ENCODE assay signal across 8 cellular contexts in the genomic region with DNA sequence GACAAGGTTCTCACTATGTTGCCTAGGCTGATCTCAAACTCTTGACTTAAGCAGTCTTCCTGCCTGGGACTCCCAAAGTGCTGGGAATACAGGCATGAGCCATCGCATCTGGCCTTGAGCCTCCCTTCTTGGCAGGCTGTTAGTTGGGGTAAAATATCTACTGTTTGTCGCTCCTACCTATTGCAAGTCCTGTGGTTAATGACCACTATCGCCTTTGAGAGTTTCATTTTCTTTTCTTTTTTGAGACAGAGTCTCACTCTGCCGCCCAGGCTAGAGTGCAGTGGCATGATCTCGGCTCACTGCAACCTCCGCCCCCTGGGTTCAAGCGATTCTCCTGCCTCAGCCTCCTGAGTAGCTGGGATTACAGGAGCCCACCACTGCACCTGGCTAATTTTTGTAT.
A peak's percentile ranks its signal among the peaks of the same experiment; 100 is the strongest.
DNase-seq lines count a peak whose midpoint lies in the region; ATAC-seq and TF ChIP-seq lines count a peak whose summit lies in the region.
"Not testable (repeated sequence)": the region's sequence is repeated elsewhere in the genome, so short reads cannot be mapped to it uniquely, and the experiment has no call there.

No MANE protein-coding gene starts in this region.

- peak overlapping the region; percentile 32; the same call in 1 of the 2 replicates for H3K27ac ChIP-seq in Panc1 (ENCODE audit: low read length)

- CTCF ChIA-PET in Calu3 (lab: Charles Lee), result interaction anchor here (2.0 to 2.6 kb wide), 4 partner anchors 35 to 100 kb away, joined by 12 to 43 read pairs (median 18); no protein-coding TSS in a partner anchor
- CTCF ChIA-PET in Panc1 (lab: Charles Lee), result not testable (repeated sequence)

- H3K27me3 ChIP-seq in Panc1 (ENCODE audit: control insufficient read depth, insufficient read depth, low read length), result not testable (repeated sequence)

- H3K9me3 ChIP-seq in Panc1 (ENCODE audit: control insufficient read depth, insufficient read depth, low read depth, low read length), result not testable (repeated sequence)

- in situ Hi-C loops in Panc1 (cut with HindIII; ENCODE audit: low pct_unique_long_range_greater_than_20kb, low sequenced_read_pairs), result not testable (repeated sequence)

- peak; percentile 65 for ATAC-seq in GM19023 (IDR thresholded peaks at IDR 0.05; ENCODE audit: unreplicated experiment)
- peak; percentile 56 for ATAC-seq in GM21447 (IDR thresholded peaks at IDR 0.05; ENCODE audit: unreplicated experiment)
- peak; percentile 80 for ATAC-seq in HG02852 (IDR thresholded peaks at IDR 0.05; ENCODE audit: unreplicated experiment)
- peak; percentile 68 for ATAC-seq in HG03280 (IDR thresholded peaks at IDR 0.05; ENCODE audit: unreplicated experiment)
- not testable (repeated sequence) for ATAC-seq in Panc1; activated naive CD8-positive, alpha-beta T cell treated with anti-CD3 and anti-CD28 coated beads, Interleukin-2, amount 50 U/mL, for 24 hours; naive thymus-derived CD8-positive, alpha-beta T cell

- not testable (repeated sequence) for H3K4me3 ChIP-seq in Panc1 (ENCODE audit: low read depth in 2 of 2, low read length in 2 of 2)

- not testable (repeated sequence) for H3K36me3 ChIP-seq in Panc1 (ENCODE audit: control insufficient read depth, insufficient read depth, low read length)

- DNase-seq in Calu3; Panc1 (ENCODE audit: low read depth, low spot score); activated naive CD8-positive, alpha-beta T cell treated with anti-CD3 and anti-CD28 coated beads, Interleukin-2, amount 50 U/mL, for 24 hours: not testable (repeated sequence)
- DNase-seq in naive thymus-derived CD8-positive, alpha-beta T cell, result peak in 1 of 10 donors; percentile 21

- H3K27me3 Mint-ChIP-seq in Calu3 (ENCODE audit: unreplicated experiment); activated naive CD8-positive, alpha-beta T cell treated with anti-CD3 and anti-CD28 coated beads, Interleukin-2, amount 50 U/mL, for 24 hours; naive thymus-derived CD8-positive, alpha-beta T cell: not testable (repeated sequence)

- POLR2A ChIA-PET in Panc1 (lab: Charles Lee); naive thymus-derived CD8-positive, alpha-beta T cell (lab: Charles Lee): not testable (repeated sequence)

- peaks cover 45% of the 10 kb centered on the region for H3K4me1 Mint-ChIP-seq in Calu3 (ENCODE audit: low read depth, unreplicated experiment)
- peaks cover 26% of the 10 kb centered on the region for H3K4me1 Mint-ChIP-seq in activated naive CD8-positive, alpha-beta T cell treated with anti-CD3 and anti-CD28 coated beads, Interleukin-2, amount 50 U/mL, for 24 hours
- peaks cover 0 to 23% (median 6%) of the 10 kb centered on the region in 4 donors for H3K4me1 Mint-ChIP-seq in naive thymus-derived CD8-positive, alpha-beta T cell

- H3K4me1 ChIP-seq in Panc1 (ENCODE audit: control insufficient read depth, insufficient read depth, low read length), result peaks cover 26% of the 10 kb centered on the region

- not testable (repeated sequence) for H3K9me3 Mint-ChIP-seq in Calu3 (ENCODE audit: low read depth, unreplicated experiment); activated naive CD8-positive, alpha-beta T cell treated with anti-CD3 and anti-CD28 coated beads, Interleukin-2, amount 50 U/mL, for 24 hours; naive thymus-derived CD8-positive, alpha-beta T cell

- not testable (repeated sequence) for TF ChIP-seq CTCF in Calu3 (IDR thresholded peaks at IDR 0.05; ENCODE audit: unreplicated experiment); Panc1 (IDR thresholded peaks at IDR 0.05)

- not testable (repeated sequence) for BruUV-seq in Calu3 (replicated peaks; lab: Mats Ljungman, UMichigan); Panc1 (replicated peaks; lab: Mats Ljungman, UMichigan)

- peaks cover 79% of the 10 kb centered on the region for H3K36me3 Mint-ChIP-seq in Calu3 (ENCODE audit: insufficient read depth, unreplicated experiment)
- not testable (repeated sequence) for H3K36me3 Mint-ChIP-seq in activated naive CD8-positive, alpha-beta T cell treated with anti-CD3 and anti-CD28 coated beads, Interleukin-2, amount 50 U/mL, for 24 hours (ENCODE audit: low read depth); naive thymus-derived CD8-positive, alpha-beta T cell

- intact Hi-C loops in Calu3 (cut with micrococcal nuclease; ENCODE audit: unreplicated experiment), result loop anchor here (1.0 to 2.0 kb wide), 3 partner anchors 34 to 99 kb away; no protein-coding TSS in a partner anchor
- intact Hi-C loops in Panc1 (cut with micrococcal nuclease; ENCODE audit: unreplicated experiment), result not testable (repeated sequence)

- not testable (repeated sequence) for H3K4me3 Mint-ChIP-seq in Calu3 (ENCODE audit: low read depth, unreplicated experiment); activated naive CD8-positive, alpha-beta T cell treated with anti-CD3 and anti-CD28 coated beads, Interleukin-2, amount 50 U/mL, for 24 hours
- H3K4me3 Mint-ChIP-seq in naive thymus-derived CD8-positive, alpha-beta T cell, result peak overlapping the region in 2 of 10 donors; percentile 63 to 81

- peak overlapping the region; percentile 99 for H3K27ac Mint-ChIP-seq in Calu3 (ENCODE audit: unreplicated experiment)
- H3K27ac Mint-ChIP-seq in activated naive CD8-positive, alpha-beta T cell treated with anti-CD3 and anti-CD28 coated beads, Interleukin-2, amount 50 U/mL, for 24 hours, result peak overlapping the region; percentile 56
- peak overlapping the region in 6 of 10 donors; percentile 36 to 97 (median 74) for H3K27ac Mint-ChIP-seq in naive thymus-derived CD8-positive, alpha-beta T cell
